ENCODE assay signal across 9 cellular contexts in genomic region chr17:76997981-76998531, GRCh38.
DNase-seq lines count a peak whose midpoint lies in the region; ATAC-seq lines count a peak whose summit lies in the region.
"Had no signal": no experiment of that assay in that cellular context is flagged by ENCODE, and none has a peak within 500 bp of the region (broad histone marks: within the 10 kb centered on the region; RNA-seq: fewer than 3 reads in every experiment).

No MANE protein-coding gene starts in this region.

- H2AFZ ChIP-seq in Karpas-422 (ENCODE audit: low read length), result no peak overlapping the region

- H3K27me3 Mint-ChIP-seq in activated T-cell treated with anti-CD3 and anti-CD28 coated beads, Interleukin-2, amount 50 U/mL, for 4 hours (ENCODE audit: low read depth), result no peaks in the 10 kb centered on the region

- no peaks in the 10 kb centered on the region for H3K36me3 ChIP-seq in Karpas-422 (ENCODE audit: insufficient read depth, low read length)

- H3K4me1 Mint-ChIP-seq in activated T-cell treated with anti-CD3 and anti-CD28 coated beads, Interleukin-2, amount 50 U/mL, for 4 hours (ENCODE audit: low read depth), result peaks cover 51% of the 10 kb centered on the region

- H4K20me1 ChIP-seq in Karpas-422 (ENCODE audit: insufficient read depth, low read depth, low read length), result no peaks in the 10 kb centered on the region

- no peak overlapping the region for H3K9ac ChIP-seq in Karpas-422 (ENCODE audit: low read length)

- no peak overlapping the region for H3K27ac ChIP-seq in Karpas-422 (ENCODE audit: low read length)
- H3K27ac ChIP-seq: HL-60 had no signal

- H3K9me3 Mint-ChIP-seq in activated T-cell treated with anti-CD3 and anti-CD28 coated beads, Interleukin-2, amount 50 U/mL, for 4 hours, result no peaks in the 10 kb centered on the region

- no peaks in the 10 kb centered on the region for H3K9me3 ChIP-seq in Karpas-422 (ENCODE audit: low read length)

- peak overlapping the region; percentile 65 for H3K4me3 Mint-ChIP-seq in activated T-cell treated with anti-CD3 and anti-CD28 coated beads, Interleukin-2, amount 50 U/mL, for 4 hours

- H3K4me3 ChIP-seq in Karpas-422 (ENCODE audit: low read length), result no peak overlapping the region

- no peaks in the 10 kb centered on the region for H3K36me3 Mint-ChIP-seq in activated T-cell treated with anti-CD3 and anti-CD28 coated beads, Interleukin-2, amount 50 U/mL, for 4 hours (ENCODE audit: insufficient read depth)

- ATAC-seq in GM19035 (IDR thresholded peaks at IDR 0.05; ENCODE audit: unreplicated experiment), result peak; percentile 79
- peak; percentile 85 to 87 for ATAC-seq in activated T-cell treated with anti-CD3 and anti-CD28 coated beads, Interleukin-2, amount 50 U/mL, for 4 hours

- H3K4me2 ChIP-seq in Karpas-422 (ENCODE audit: low read depth, low read length, poor library complexity, severe bottlenecking), result peak overlapping the region; percentile 10

- H3K79me2 ChIP-seq in Karpas-422 (ENCODE audit: low read length), result no peaks in the 10 kb centered on the region

- H3K9me2 ChIP-seq in Karpas-422 (replicated peaks; ENCODE audit: insufficient read depth, low read length), result no peaks in the 10 kb centered on the region

- peaks cover 14% of the 10 kb centered on the region for H3K4me1 ChIP-seq in Karpas-422 (ENCODE audit: low read length)

- DNase-seq in Karpas-422 (no peak), Ammon's horn (ENCODE audit: low spot score) (no peak), SHP77 (lab: John Stamatoyannopoulos, UW) (no peak), EL (no peak), NCI-H187 (lab: John Stamatoyannopoulos, UW) (no peak)
- DNase-seq in activated T-cell treated with anti-CD3 and anti-CD28 coated beads, Interleukin-2, amount 50 U/mL, for 4 hours, result no peak
- peak; percentile 45 for DNase-seq in stimulated activated CD4-positive, alpha-beta T cell treated with anti-CD3 and anti-CD28 coated beads, Interleukin-4, amount 100 ng/mL, for 24 hours

- no peaks in the 10 kb centered on the region for H3K27me3 ChIP-seq in Karpas-422 (ENCODE audit: low read length)
